In genomic region chr4:67696061-67696460, GRCh38 we compare ENCODE assay signal across 21 cellular contexts. TPM values are rescaled to one million over a fixed set of nuclear protein-coding genes. Genes with fewer than 3 reads are reported as not detected.
A peak's percentile ranks its signal among the peaks of the same experiment; 100 is the strongest.
DNase-seq lines count a peak whose midpoint lies in the region; ATAC-seq, FAIRE-seq and TF ChIP-seq lines count a peak whose summit lies in the region.
"Had no signal": no experiment of that assay in that cellular context is flagged by ENCODE, and none has a peak within 500 bp of the region (broad histone marks: within the 10 kb centered on the region; RNA-seq: fewer than 3 reads in every experiment).

No MANE protein-coding gene starts in this region.

- peak; percentile 86 for FAIRE-seq in A204.1 (lab: Jason Lieb, UNC)
- no peak for FAIRE-seq in K562 (lab: Jason Lieb, UNC)
- FAIRE-seq in GM19239 (lab: Jason Lieb, UNC): no peak
- FAIRE-seq: H54 had no signal

- H3K56ac ChIP-seq in IMR-90 (ENCODE audit: extremely low read depth, insufficient read depth, low read length): no peak overlapping the region

- H2AFZ ChIP-seq in IMR-90 (replicated peaks; ENCODE audit: low read length, poor library complexity) (no peak overlapping the region), K562 (ENCODE audit: low read depth, low read length) (no peak overlapping the region)
- H2AFZ ChIP-seq: GM23248 had no signal

- H3K9me3 Mint-ChIP-seq in endothelial cell (ENCODE audit: unreplicated experiment): no peaks in the 10 kb centered on the region
- H3K9me3 Mint-ChIP-seq: CD8-positive, alpha-beta memory T cell had no signal

- H3K14ac ChIP-seq in IMR-90 (replicated peaks; ENCODE audit: low read depth, low read length): no peak overlapping the region

- CTCF ChIA-PET in IMR-90 (lab: Yijun Ruan, JAX): no interaction called here
- CTCF ChIA-PET in K562 (lab: Yijun Ruan, JAX; ENCODE audit: low intra/inter-chr PET ratio): no interaction called here

- no peak overlapping the region for H2BK20ac ChIP-seq in IMR-90 (ENCODE audit: low read depth, low read length)

- H3K4ac ChIP-seq in IMR-90 (ENCODE audit: low read depth, low read length): no peak overlapping the region

- H3K4me1 Mint-ChIP-seq in endothelial cell (ENCODE audit: unreplicated experiment): peaks cover 16% of the 10 kb centered on the region

- H3K27ac Mint-ChIP-seq in endothelial cell (ENCODE audit: unreplicated experiment): no peak overlapping the region

- no peak for TF ChIP-seq POLR2A in IMR-90 (IDR thresholded peaks at IDR 0.05; ENCODE audit: low read depth, low read length)
- no peak for TF ChIP-seq POLR2A in K562 (conservative IDR thresholded peaks at IDR 0.05)

- H4K20me1 ChIP-seq in IMR-90 (ENCODE audit: insufficient read depth, low read length) (no peaks in the 10 kb centered on the region; the same call in 1 of the 2 replicates), K562 (replicated peaks; ENCODE audit: control insufficient read depth, insufficient read depth, low read length) (no peaks in the 10 kb centered on the region)

- H3K4me3 Mint-ChIP-seq in endothelial cell (ENCODE audit: unreplicated experiment): peak overlapping the region; percentile 1
- H3K4me3 Mint-ChIP-seq: IgD-negative memory B cell had no signal

- no CpG with 5 or more reads among the region's 2 CpGs for WGBS in IMR-90 (ENCODE audit: extremely low coverage in 2 of 2, insufficient read length in 1 of 2), 2 experiments
- 95% methylated on average over 2 of the region's 2 CpGs for WGBS in K562 (ENCODE audit: insufficient coverage, low coverage, missing lambda C conversion rate)

- no peak overlapping the region for H4K5ac ChIP-seq in IMR-90 (ENCODE audit: low read depth, low read length)

- intact Hi-C loops in IMR-90 (cut with micrococcal nuclease) (no loop called here), K562 (cut with micrococcal nuclease) (no loop called here)

- DNase-seq in IMR-90: no peak
- DNase-seq in K562 (ENCODE audit: extremely low read depth in 1 of 4, low spot score in 3 of 4): no peak
- DNase-seq in endothelial cell (ENCODE audit: low spot score): no peak
- no peak for DNase-seq in GM19239 (ENCODE audit: insufficient read length, low spot score)
- no peak for DNase-seq in nucleus accumbens (lab: John Stamatoyannopoulos, UW)
- DNase-seq: BE2C; Caco-2; CD8-positive, alpha-beta memory T cell; DMS53; GF-D8; GM23248 had no signal

- no TSS peak for BruUV-seq in IMR-90 (replicated peaks; lab: Mats Ljungman, UMichigan)
- no TSS peak for BruUV-seq in K562 (replicated peaks; lab: Mats Ljungman, UMichigan)

- no peak overlapping the region for H2AK9ac ChIP-seq in IMR-90 (replicated peaks; ENCODE audit: low read depth, low read length, poor library complexity)

- no peak overlapping the region for H2BK5ac ChIP-seq in IMR-90 (ENCODE audit: low read depth, low read length, poor library complexity, severe bottlenecking)

- TF ChIP-seq CTCF in IMR-90 (conservative IDR thresholded peaks at IDR 0.05; ENCODE audit: low read depth, low read length): no peak
- no peak for TF ChIP-seq CTCF in K562 (IDR thresholded peaks at IDR 0.05 in 2 of 3, conservative IDR thresholded peaks at IDR 0.05 in 1 of 3; ENCODE audit: insufficient read depth in 2 of 3, low read depth in 1 of 3, low read length in 3 of 3)
- no peak for TF ChIP-seq CTCF in endothelial cell (IDR thresholded peaks at IDR 0.05; ENCODE audit: unreplicated experiment)

- POLR2A ChIA-PET in IMR-90 (lab: Charles Lee; ENCODE audit: unreplicated experiment): no interaction called here
- POLR2A ChIA-PET in K562 (lab: Yijun Ruan, JAX): no interaction called here

- ATAC-seq in IMR-90 (ENCODE audit: low read depth): no peak
- no peak for ATAC-seq in K562
- no peak for ATAC-seq in HG03196 (IDR thresholded peaks at IDR 0.05; ENCODE audit: unreplicated experiment)
- ATAC-seq: HCT116 had no signal

- peaks cover 7% of the 10 kb centered on the region for H3K36me3 Mint-ChIP-seq in endothelial cell (ENCODE audit: low read depth, unreplicated experiment)

- H2AK5ac ChIP-seq in IMR-90 (ENCODE audit: low read depth, low read length): no peak overlapping the region

- H3K4me3 ChIP-seq in IMR-90 (ENCODE audit: insufficient read depth, low read depth, low read length) (no peak overlapping the region), K562 (no peak overlapping the region)
- H3K4me3 ChIP-seq: GM23248 had no signal

- H3K9me1 ChIP-seq in IMR-90 (ENCODE audit: insufficient read depth, low read length) (peaks cover 2% of the 10 kb centered on the region; the same call in 1 of the 2 replicates), K562 (ENCODE audit: control insufficient read depth, insufficient read depth, low read length) (no peaks in the 10 kb centered on the region)

- H3K27me3 Mint-ChIP-seq in endothelial cell (ENCODE audit: unreplicated experiment): no peaks in the 10 kb centered on the region
- H3K27me3 Mint-ChIP-seq: CD8-positive, alpha-beta memory T cell; IgD-negative memory B cell had no signal

- H3K4me1 ChIP-seq in IMR-90 (ENCODE audit: control insufficient read depth, insufficient read depth, low read length) (peaks cover 6% of the 10 kb centered on the region; the same call in 1 of the 2 replicates), K562 (replicated peaks in 1 of 2; ENCODE audit: control insufficient read depth in 2 of 2, insufficient read depth in 2 of 2, low read length in 2 of 2) (peaks cover 3 to 12% of the 10 kb centered on the region in 2 experiments; a peak in 2 of 5 replicates)
- H3K4me1 ChIP-seq: BE2C, Caco-2 had no signal

- H3K27ac ChIP-seq in IMR-90 (ENCODE audit: insufficient read depth, low read length) (no peak overlapping the region), K562 (ENCODE audit: extremely low read depth, low read depth, low read length) (no peak overlapping the region)
- H3K27ac ChIP-seq: C4-2B, GM23248, HL-60, KMS-11 had no signal

- H3K23ac ChIP-seq in IMR-90 (ENCODE audit: low read depth, low read length): no peak overlapping the region

- H3K27me3 ChIP-seq in IMR-90 (ENCODE audit: control insufficient read depth, insufficient read depth, low read length): no peaks in the 10 kb centered on the region
- no peaks in the 10 kb centered on the region for H3K27me3 ChIP-seq in K562 (ENCODE audit: control insufficient read depth in 2 of 2, insufficient read depth in 2 of 2, low read length in 2 of 2)
- H3K27me3 ChIP-seq: BE2C had no signal

- H3K79me1 ChIP-seq in IMR-90 (ENCODE audit: low read depth in 1 of 2, low read length in 2 of 2): peaks cover 12 to 48% of the 10 kb centered on the region in 2 experiments

- no peak overlapping the region for H3K4me2 ChIP-seq in IMR-90 (ENCODE audit: low read depth, low read length)
- no peak overlapping the region for H3K4me2 ChIP-seq in K562 (ENCODE audit: insufficient read depth, low read length)
- H3K4me2 ChIP-seq: KMS-11 had no signal

- dilution Hi-C loops in IMR-90 (cut with HindIII; ENCODE audit: low sequenced_read_pairs, unreplicated experiment): no loop called here

- H4K91ac ChIP-seq in IMR-90 (ENCODE audit: insufficient read depth, low read depth, low read length): no peak overlapping the region

- H3K36me3 ChIP-seq in IMR-90 (ENCODE audit: control insufficient read depth, insufficient read depth, low read length) (peaks cover 5% of the 10 kb centered on the region), K562 (ENCODE audit: control insufficient read depth, insufficient read depth, low read length) (peaks cover 55% of the 10 kb centered on the region)

- H3K9ac ChIP-seq in IMR-90 (ENCODE audit: low read depth, low read length): no peak overlapping the region
- H3K9ac ChIP-seq in K562 (ENCODE audit: insufficient read depth in 1 of 2, low read depth in 2 of 2, low read length in 2 of 2): no peak overlapping the region
- H3K9ac ChIP-seq: GM23248, KMS-11 had no signal

- H2BK120ac ChIP-seq in IMR-90 (ENCODE audit: low read depth, low read length): no peak overlapping the region

- no peak overlapping the region for H2BK15ac ChIP-seq in IMR-90 (ENCODE audit: low read depth, low read length)

- H4K8ac ChIP-seq in IMR-90 (ENCODE audit: low read depth in 2 of 2, low read length in 2 of 2): no peak overlapping the region

- TF ChIP-seq EP300 in K562 (IDR thresholded peaks at IDR 0.05; ENCODE audit: low read length): no peak

- peaks cover 89% of the 10 kb centered on the region for H3K79me2 ChIP-seq in K562 (ENCODE audit: control insufficient read depth, insufficient read depth, low read length)

- TF ChIP-seq RAD21 in IMR-90 (IDR thresholded peaks at IDR 0.05; ENCODE audit: low read length): no peak
- no peak for TF ChIP-seq RAD21 in K562 (CRISPR knock-in tag; conservative IDR thresholded peaks at IDR 0.05 in 1 of 2, IDR thresholded peaks at IDR 0.05 in 1 of 2)

- in situ Hi-C loops in IMR-90 (cut with MboI; ENCODE audit: low sequenced_read_pairs): no loop called here
- in situ Hi-C loops in K562 (cut with MboI): no loop called here

- H3K9me3 ChIP-seq in IMR-90 (ENCODE audit: control insufficient read depth, insufficient read depth, low read length) (no peaks in the 10 kb centered on the region), K562 (replicated peaks; ENCODE audit: control insufficient read depth, insufficient read depth, low read depth, low read length) (no peaks in the 10 kb centered on the region)
- H3K9me3 ChIP-seq: BE2C, Caco-2 had no signal

- no peak overlapping the region for H3K18ac ChIP-seq in IMR-90 (ENCODE audit: low read depth, low read length)

RNA-seq across cellular contexts. Expression of gene UBA6, which starts 4.9 kb away (rescaled TPM):
- 268 and 454 TPM in 2 replicates for total RNA-seq in IMR-90 (2012; rRNA removed)
- polyA plus RNA-seq in IMR-90 (2012; rRNA removed): 26.8 and 29.2 TPM in 2 replicates
- polyA plus RNA-seq in IMR-90 (2012; cell fraction: cytosol; rRNA removed): 8.9 and 10.6 TPM in 2 replicates
- 9.2 and 38.5 TPM in 2 replicates for polyA plus RNA-seq in IMR-90 (2012; cell fraction: nucleus; rRNA removed; ENCODE audit: low replicate concordance)
- total RNA-seq in K562 (2011; cell fraction: chromatin; rRNA removed; ENCODE audit: low replicate concordance): 163 and 411 TPM in 2 replicates
- total RNA-seq in K562 (2011; cell fraction: nucleolus; rRNA removed): 67.7 and 84.2 TPM in 2 replicates
- total RNA-seq in K562 (2011; cell fraction: nucleoplasm; rRNA removed): 91.1 and 113 TPM in 2 replicates
- 51.5 and 102 TPM in 2 replicates for total RNA-seq in K562 (2014; rRNA removed)
- 135 and 170 TPM in 2 replicates for total RNA-seq in K562 (2014; rRNA removed; fragmentation: Illumina TruSeq; extraction: Trizol)
- total RNA-seq in K562 (2015; rRNA removed; fragmentation: Illumina TruSeq; extraction: Trizol): 94.6 and 96.0 TPM in 2 replicates
- total RNA-seq in K562 (2021): 130 and 132 TPM in 2 replicates
- polyA plus RNA-seq in K562 (2011; rRNA removed): 109 and 139 TPM in 2 replicates
- 24.6 and 47.1 TPM in 2 replicates for polyA plus RNA-seq in K562 (2011; cell fraction: cytosol; rRNA removed)
- 96.1 and 134 TPM in 2 replicates for polyA plus RNA-seq in K562 (2011; cell fraction: nucleus; rRNA removed)
- 34.3 and 69.1 TPM in 2 replicates for polyA plus RNA-seq in K562 (2012)
- polyA plus RNA-seq in K562 (2014; fragmentation: Illumina TruSeq; extraction: Trizol): 73.2 and 86.6 TPM in 2 replicates
- 10 to 100 TPM; 22.9 to 30.1 TPM for polyA plus RNA-seq in K562 (2014; fragmentation: Nextera tagmentation; extraction: Ambion mirVana)
- polyA plus RNA-seq in K562 (2014; rRNA removed): 39.8 and 42.8 TPM in 2 replicates
- 750 and 759 TPM in 2 replicates for polyA minus RNA-seq in K562 (2011; rRNA and poly(A)+ RNA removed)
- 145 and 199 TPM in 2 replicates for polyA minus RNA-seq in K562 (2011; cell fraction: cytosol; rRNA and poly(A)+ RNA removed)
- 123 and 152 TPM in 2 replicates for polyA minus RNA-seq in K562 (2011; cell fraction: nucleus; rRNA and poly(A)+ RNA removed)
- 79.5 TPM for total RNA-seq in endothelial cell (ENCODE audit: unreplicated experiment)

RNA-seq across cellular contexts. Expression of gene GNRHR, which starts 58.1 kb away (rescaled TPM):
- total RNA-seq in IMR-90 (2012; rRNA removed) (not detected in 2 replicates), K562 (2014; rRNA removed) (not detected in 2 replicates), K562 (2014; rRNA removed; fragmentation: Illumina TruSeq; extraction: Trizol) (not detected in 2 replicates), K562 (2015; rRNA removed; fragmentation: Illumina TruSeq; extraction: Trizol) (not detected in 2 replicates), K562 (2021) (not detected in 2 replicates), endothelial cell (ENCODE audit: unreplicated experiment) (not detected)
- polyA plus RNA-seq in IMR-90 (2012; rRNA removed) (not detected in 2 replicates), K562 (2011; rRNA removed) (not detected in 2 replicates), K562 (2014; fragmentation: Illumina TruSeq; extraction: Trizol) (not detected in 2 replicates), K562 (2014; fragmentation: Nextera tagmentation; extraction: Ambion mirVana) (under 1 TPM; 0.06 to 0.13 TPM), K562 (2014; rRNA removed) (not detected in 2 replicates)
- not detected in 2 replicates for polyA plus RNA-seq in IMR-90 (2012; cell fraction: cytosol; rRNA removed)
- not detected in 2 replicates for polyA plus RNA-seq in IMR-90 (2012; cell fraction: nucleus; rRNA removed; ENCODE audit: low replicate concordance)
- not detected in 2 replicates for total RNA-seq in K562 (2011; cell fraction: chromatin; rRNA removed; ENCODE audit: low replicate concordance)
- not detected in 2 replicates for total RNA-seq in K562 (2011; cell fraction: nucleolus; rRNA removed)
- not detected in 2 replicates for total RNA-seq in K562 (2011; cell fraction: nucleoplasm; rRNA removed)
- not detected in 2 replicates for polyA plus RNA-seq in K562 (2011; cell fraction: cytosol; rRNA removed)
- not detected in 2 replicates for polyA plus RNA-seq in K562 (2011; cell fraction: nucleus; rRNA removed)
- polyA plus RNA-seq in K562 (2012): 0.17 and 0.25 TPM in 2 replicates
- polyA minus RNA-seq in K562 (2011; rRNA and poly(A)+ RNA removed): not detected in 2 replicates
- polyA minus RNA-seq in K562 (2011; cell fraction: cytosol; rRNA and poly(A)+ RNA removed): not detected in 2 replicates
- not detected in 2 replicates for polyA minus RNA-seq in K562 (2011; cell fraction: nucleus; rRNA and poly(A)+ RNA removed)
- total RNA-seq: A172; Caco-2; CD8-positive, alpha-beta memory T cell; GM23248 had no signal
- polyA plus RNA-seq: AG04450; CD8-positive, alpha-beta memory T cell; IgD-negative memory B cell had no signal
